ENCODE assay signal across 7 cellular contexts in genomic region chr16:88856828-88857727, GRCh38. TPM values are rescaled to one million over a fixed set of nuclear protein-coding genes. Genes with fewer than 3 reads are reported as not detected.
A peak's percentile ranks its signal among the peaks of the same experiment; 100 is the strongest.
DNase-seq lines count a peak whose midpoint lies in the region; ATAC-seq and TF ChIP-seq lines count a peak whose summit lies in the region.

TSS of gene GALNS (minus strand) at chr16:88856947. CDS start at chr16:88856877, 70 bp downstream.
TSS of gene TRAPPC2L (plus strand) at chr16:88857127. CDS start at chr16:88857151, 24 bp downstream.

- ATAC-seq in GM18511 (IDR thresholded peaks at IDR 0.05; ENCODE audit: unreplicated experiment) (peak; percentile 82), HG03025 (IDR thresholded peaks at IDR 0.05; ENCODE audit: low FRiP score, unreplicated experiment) (peak; percentile 75)

- 2% methylated on average over 45 of the region's 87 CpGs for WGBS in hepatocyte (ENCODE audit: low lambda C conversion rate, missing lambda C conversion rate)

- peaks cover 3% of the 10 kb centered on the region for H4K20me1 ChIP-seq in hepatocyte (ENCODE audit: insufficient read depth, poor library complexity, severe bottlenecking)

- peak within 1 kb of the TSS; percentile 80 for H3K27ac ChIP-seq in hepatocyte

- DNase-seq in NCI-H2081 treated with DMSO at 0.1 percent for 48 hours (lab: John Stamatoyannopoulos, UW) (peak; percentile 23), T1000 (lab: John Stamatoyannopoulos, UW) (peak; percentile 94), astrocyte of the hippocampus (ENCODE audit: low read depth, low spot score) (peak; percentile 99), hepatocyte (ENCODE audit: low spot score) (peak; percentile 100), retina (peak; percentile 98)

- no peaks in the 10 kb centered on the region for H3K36me3 ChIP-seq in hepatocyte (replicated peaks; ENCODE audit: insufficient read depth, low read depth)

- H3K4me1 ChIP-seq in hepatocyte (ENCODE audit: insufficient read depth) = peaks cover 11% of the 10 kb centered on the region

- H3K27me3 ChIP-seq in hepatocyte = no peaks in the 10 kb centered on the region

- TF ChIP-seq CTCF in hepatocyte (IDR thresholded peaks at IDR 0.05; ENCODE audit: poor library complexity) = no peak

- H3K79me2 ChIP-seq in hepatocyte = peaks cover 27% of the 10 kb centered on the region

- peak within 1 kb of the TSS; percentile 98 for H3K4me2 ChIP-seq in hepatocyte

- H2AFZ ChIP-seq in hepatocyte = peak within 1 kb of the TSS; percentile 57

- peak within 1 kb of the TSS; percentile 68 for H3K4me3 ChIP-seq in hepatocyte

- H3K9me3 ChIP-seq in hepatocyte (ENCODE audit: low read depth) = no peaks in the 10 kb centered on the region

- no peaks in the 10 kb centered on the region for H3K9me2 ChIP-seq in hepatocyte (replicated peaks; ENCODE audit: insufficient read depth)

RNA-seq across cellular contexts. Expression of gene GALNS, which starts in this region (rescaled TPM):
- 19.6 and 22.4 TPM in 2 replicates for total RNA-seq in hepatocyte
- polyA plus RNA-seq in hepatocyte = 38.9 and 53.5 TPM in 2 replicates

RNA-seq across cellular contexts. Expression of gene TRAPPC2L, which starts in this region (rescaled TPM):
- total RNA-seq in hepatocyte = 58.7 and 70.8 TPM in 2 replicates
- 191 and 215 TPM in 2 replicates for polyA plus RNA-seq in hepatocyte

Comparison
In these comparisons a context has a peak if more than half of its experiments do, and no peak if none do; other contexts are left out.
1. Peak in every context shown above with its lines: DNase-seq, ATAC-seq, H3K4me3 ChIP-seq and H3K27ac ChIP-seq.
2. DNase-seq: peak in every context shown above with its lines; median percentile 100 in hepatocyte; 99 in astrocyte of the hippocampus; 98 in retina; 94 in T1000; 23 in NCI-H2081 treated with DMSO at 0.1 percent for 48 hours.